8 cellular contexts compared by ENCODE assay signal in genomic region chr3:50154840-50155490, GRCh38. TPM values are rescaled to one million over a fixed set of nuclear protein-coding genes. Genes with fewer than 3 reads are reported as not detected.
DNase-seq lines count a peak whose midpoint lies in the region; TF ChIP-seq lines count a peak whose summit lies in the region.

Gene SEMA3F, plus strand, starts transcription at chr3:50155324. Its CDS starts 4,299 bp downstream, at chr3:50159623.

- H3K27ac Mint-ChIP-seq in T-helper 1 cell treated with Interleukin-12 subunit alpha and Interleukin-12 subunit beta and Interleukin-4 antibody, amounts not matched to agents 30 μg/mL and 1 μg/mL, for 36 hours, result peak within 1 kb of the TSS; percentile 45

- H3K4me3 ChIP-seq in BJ (ENCODE audit: low read depth, low read length), result peak within 1 kb of the TSS; percentile 43
- H3K4me3 ChIP-seq in astrocyte of the spinal cord (ENCODE audit: low read depth, low read length), result peak within 1 kb of the TSS; percentile 45
- H3K4me3 ChIP-seq in iPS DF 6.9 (ENCODE audit: low read length), result peak within 1 kb of the TSS; percentile 76
- H3K4me3 ChIP-seq in skeletal muscle tissue (ENCODE audit: low read length in 3 of 3), result peak within 1 kb of the TSS; percentile 48 to 75 (median 64)

- in situ Hi-C loops in astrocyte of the spinal cord (cut with HindIII; ENCODE audit: low sequenced_read_pairs), result no loop called here

- CTCF ChIA-PET in BJ (lab: Yijun Ruan, JAX), result interaction anchor here (1.3 to 3.4 kb wide), 3 partner anchors 31 to 71 kb away, joined by 3 to 13 read pairs (median 4); no protein-coding TSS in a partner anchor

- H3K4me3 Mint-ChIP-seq in T-helper 1 cell treated with Interleukin-12 subunit alpha and Interleukin-12 subunit beta and Interleukin-4 antibody, amounts not matched to agents 30 μg/mL and 1 μg/mL, for 36 hours, result peak within 1 kb of the TSS; percentile 77

- H3K9me3 ChIP-seq in iPS DF 6.9 (ENCODE audit: control insufficient read depth, insufficient read depth, low read length) (no peaks in the 10 kb centered on the region), skeletal muscle tissue (ENCODE audit: control insufficient read depth in 3 of 3, low read length in 3 of 3) (no peaks in the 10 kb centered on the region)

- H3K36me3 Mint-ChIP-seq in T-helper 1 cell treated with Interleukin-12 subunit alpha and Interleukin-12 subunit beta and Interleukin-4 antibody, amounts not matched to agents 30 μg/mL and 1 μg/mL, for 36 hours (ENCODE audit: low read depth), result peaks cover 2% of the 10 kb centered on the region

- POLR2A ChIA-PET in BJ (lab: Charles Lee), result no interaction called here

- WGBS in iPS DF 6.9 (ENCODE audit: insufficient coverage, insufficient read length), result no CpG with 5 or more reads among the region's 98 CpGs

- no peak for DNase-seq in BJ (ENCODE audit: low read depth)
- peak; percentile 90 for DNase-seq in GM19240 (ENCODE audit: insufficient read length, low spot score)
- peak; percentile 67 for DNase-seq in HT-29 (ENCODE audit: low spot score)
- DNase-seq in astrocyte of the spinal cord (ENCODE audit: low read depth, low spot score), result peak; percentile 55
- DNase-seq in iPS DF 6.9 (ENCODE audit: low read depth, low spot score), result no peak
- DNase-seq in A172 (ENCODE audit: low spot score), result no peak

- peaks cover 16% of the 10 kb centered on the region for H3K4me1 ChIP-seq in iPS DF 6.9 (ENCODE audit: control insufficient read depth, insufficient read depth, low read length)
- peaks cover 18 to 42% (median 40%) of the 10 kb centered on the region in 3 donors for H3K4me1 ChIP-seq in skeletal muscle tissue (ENCODE audit: control insufficient read depth in 3 of 3, insufficient read depth in 3 of 3, low read length in 3 of 3)

- peaks cover 47% of the 10 kb centered on the region for H3K27me3 Mint-ChIP-seq in T-helper 1 cell treated with Interleukin-12 subunit alpha and Interleukin-12 subunit beta and Interleukin-4 antibody, amounts not matched to agents 30 μg/mL and 1 μg/mL, for 36 hours (ENCODE audit: low read depth)

- H3K9ac ChIP-seq in skeletal muscle tissue (ENCODE audit: low read depth in 1 of 3, low read length in 3 of 3), result peak within 1 kb of the TSS; percentile 73 to 83 (median 73)

- H3K9me3 Mint-ChIP-seq in T-helper 1 cell treated with Interleukin-12 subunit alpha and Interleukin-12 subunit beta and Interleukin-4 antibody, amounts not matched to agents 30 μg/mL and 1 μg/mL, for 36 hours, result no peaks in the 10 kb centered on the region

- TF ChIP-seq CTCF in BJ (IDR thresholded peaks at IDR 0.05; ENCODE audit: insufficient read depth, low read depth, low read length) (no peak), astrocyte of the spinal cord (IDR thresholded peaks at IDR 0.05; ENCODE audit: low read depth, low read length) (no peak)

- H3K27ac ChIP-seq in iPS DF 6.9 (ENCODE audit: low read length) (no peak within 1 kb of the TSS), skeletal muscle tissue (ENCODE audit: low read depth, low read length) (no peak within 1 kb of the TSS)

- H3K4me1 Mint-ChIP-seq in T-helper 1 cell treated with Interleukin-12 subunit alpha and Interleukin-12 subunit beta and Interleukin-4 antibody, amounts not matched to agents 30 μg/mL and 1 μg/mL, for 36 hours (ENCODE audit: low read depth), result peaks cover 8% of the 10 kb centered on the region

- H3K27me3 ChIP-seq in BJ (ENCODE audit: control insufficient read depth, insufficient read depth, low read length), result peaks cover 4% of the 10 kb centered on the region; the same call in 1 of the 2 replicates
- no peaks in the 10 kb centered on the region for H3K27me3 ChIP-seq in iPS DF 6.9 (ENCODE audit: control insufficient read depth, insufficient read depth, low read length)
- no peaks in the 10 kb centered on the region for H3K27me3 ChIP-seq in skeletal muscle tissue (ENCODE audit: control insufficient read depth in 3 of 3, insufficient read depth in 3 of 3, low read length in 3 of 3)

- no peaks in the 10 kb centered on the region for H3K36me3 ChIP-seq in BJ (ENCODE audit: control insufficient read depth, insufficient read depth, low read length)
- peaks cover 3% of the 10 kb centered on the region; the same call in 1 of the 2 replicates for H3K36me3 ChIP-seq in iPS DF 6.9 (ENCODE audit: control insufficient read depth, insufficient read depth, low read length)
- peaks cover 0 to 1% (median 0%) of the 10 kb centered on the region in 3 donors for H3K36me3 ChIP-seq in skeletal muscle tissue (ENCODE audit: control insufficient read depth in 3 of 3, insufficient read depth in 3 of 3, low read length in 3 of 3)

RNA-seq across cellular contexts. Expression of gene SEMA3F, which starts in this region (rescaled TPM):
- 7.4 and 11.4 TPM in 2 replicates for polyA plus RNA-seq in BJ (2011; rRNA removed)
- 8.7 and 10.4 TPM in 2 replicates for polyA minus RNA-seq in BJ (2011; rRNA and poly(A)+ RNA removed)
- total RNA-seq in HT-29 (2014; rRNA removed; shearing (Covaris generic)), result 14.6 and 16.5 TPM in 2 replicates
- 2.1 TPM for total RNA-seq in skeletal muscle tissue
- 3.5 and 11.1 TPM in 2 replicates for total RNA-seq in A172 (2014; rRNA removed; shearing (Covaris generic))

Comparison
In these comparisons a context has a peak if more than half of its experiments do, and no peak if none do; other contexts are left out.
1. DNase-seq: peak in GM19240 (single experiment), HT-29 (single experiment) and astrocyte of the spinal cord (single experiment); none in BJ (single experiment), iPS DF 6.9 (single experiment) and A172 (single experiment).
2. Peak in every context shown above with its lines, with median percentiles within 50 percentile points of each other: H3K4me3 ChIP-seq.